1 cellular context compared by ENCODE assay signal in the genomic region with DNA sequence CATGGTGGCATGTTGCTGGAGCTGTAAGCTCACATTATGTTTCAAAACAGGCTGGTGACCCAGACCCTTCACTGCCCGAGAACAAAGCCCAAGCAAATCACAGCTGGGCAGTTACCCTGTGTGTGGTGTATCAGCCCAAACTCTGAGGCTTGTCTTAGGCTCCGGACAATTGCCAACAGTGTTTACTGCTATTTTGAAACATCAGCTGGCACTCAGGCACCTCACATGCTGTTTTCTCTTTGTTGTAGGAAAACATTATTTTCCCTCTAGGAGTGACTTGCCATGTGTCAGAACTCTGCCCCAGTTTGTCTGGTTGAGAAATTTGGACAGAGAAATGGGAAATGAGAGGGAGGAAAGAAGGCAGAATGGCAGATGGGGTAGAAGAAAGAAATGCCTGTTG.
TF ChIP-seq lines count a peak whose summit lies in the region.

No MANE protein-coding gene starts in this region.

TF ChIP-seq in SK-N-SH treated with all-trans-retinoic acid at 6 μM for 48 hours, 23 proteins besides CTCF, POLR2A, EP300 and RAD21 (continued from another document):
- TF ChIP-seq, protein P1, sequence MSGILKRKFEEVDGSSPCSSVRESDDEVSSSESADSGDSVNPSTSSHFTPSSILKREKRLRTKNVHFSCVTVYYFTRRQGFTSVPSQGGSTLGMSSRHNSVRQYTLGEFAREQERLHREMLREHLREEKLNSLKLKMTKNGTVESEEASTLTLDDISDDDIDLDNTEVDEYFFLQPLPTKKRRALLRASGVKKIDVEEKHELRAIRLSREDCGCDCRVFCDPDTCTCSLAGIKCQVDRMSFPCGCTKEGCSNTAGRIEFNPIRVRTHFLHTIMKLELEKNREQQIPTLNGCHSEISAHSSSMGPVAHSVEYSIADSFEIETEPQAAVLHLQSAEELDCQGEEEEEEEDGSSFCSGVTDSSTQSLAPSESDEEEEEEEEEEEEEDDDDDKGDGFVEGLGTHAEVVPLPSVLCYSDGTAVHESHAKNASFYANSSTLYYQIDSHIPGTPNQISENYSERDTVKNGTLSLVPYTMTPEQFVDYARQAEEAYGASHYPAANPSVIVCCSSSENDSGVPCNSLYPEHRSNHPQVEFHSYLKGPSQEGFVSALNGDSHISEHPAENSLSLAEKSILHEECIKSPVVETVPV (CRISPR knock-in tag; IDR thresholded peaks at IDR 0.05): no peak
- TF ChIP-seq BACH2 (CRISPR knock-in tag; IDR thresholded peaks at IDR 0.05; ENCODE audit: borderline replicate concordance): no peak
- no peak for TF ChIP-seq ISL1 (CRISPR knock-in tag; IDR thresholded peaks at IDR 0.05)
- no peak for TF ChIP-seq ZFP3 (CRISPR knock-in tag; IDR thresholded peaks at IDR 0.05)
- no peak for TF ChIP-seq ZFP30 (CRISPR knock-in tag; IDR thresholded peaks at IDR 0.05)
- TF ChIP-seq ARNTL (CRISPR knock-in tag; IDR thresholded peaks at IDR 0.05; ENCODE audit: borderline replicate concordance, low read depth): no peak
- no peak for TF ChIP-seq TOX (CRISPR knock-in tag; IDR thresholded peaks at IDR 0.05; ENCODE audit: borderline replicate concordance)
